16 cellular contexts compared by ENCODE assay signal in the genomic region with DNA sequence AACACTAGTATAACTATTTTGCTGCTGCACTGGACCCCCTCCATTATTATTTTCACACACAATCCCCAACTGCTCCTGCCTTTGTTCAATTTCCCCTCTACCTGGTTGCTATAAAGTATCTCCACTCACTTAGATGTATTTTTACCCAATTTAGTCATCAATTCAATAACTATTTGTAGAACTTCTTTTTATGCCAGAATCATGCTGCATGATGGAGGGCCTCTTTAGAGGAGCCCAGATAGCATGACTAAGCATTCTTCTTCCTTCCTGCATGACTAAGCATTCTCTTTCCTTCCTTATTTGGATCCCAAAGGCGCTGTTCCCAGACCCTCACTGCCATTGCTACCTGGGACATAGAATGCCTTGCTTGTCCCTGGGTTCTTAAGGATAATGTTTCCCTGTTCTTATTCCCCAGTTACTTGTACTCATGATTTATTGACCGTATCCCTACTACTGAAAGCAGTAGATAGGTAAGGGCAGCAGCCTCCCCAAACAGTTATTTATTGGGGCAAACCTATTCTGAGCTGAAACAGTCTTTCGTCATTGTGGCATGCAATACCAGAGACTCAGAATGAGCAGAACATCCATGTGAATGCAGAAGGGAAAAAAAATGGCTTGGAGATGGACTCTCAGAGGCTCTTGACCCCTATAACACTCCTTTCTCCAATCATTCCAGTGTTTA.
A peak's percentile ranks its signal among the peaks of the same experiment; 100 is the strongest.
DNase-seq lines count a peak whose midpoint lies in the region; ATAC-seq, FAIRE-seq and TF ChIP-seq lines count a peak whose summit lies in the region.
"Had no signal": no experiment of that assay in that cellular context is flagged by ENCODE, and none has a peak within 500 bp of the region (broad histone marks: within the 10 kb centered on the region; RNA-seq: fewer than 3 reads in every experiment).

No MANE protein-coding gene starts in this region.

- TF ChIP-seq POLR2A in A549 (IDR thresholded peaks at IDR 0.05; ENCODE audit: low read length) (no peak), K562 (conservative IDR thresholded peaks at IDR 0.05) (no peak)

- in situ Hi-C loops in K562 (cut with MboI), result no loop called here

- no peaks in the 10 kb centered on the region for H3K9me1 ChIP-seq in K562 (ENCODE audit: control insufficient read depth, insufficient read depth, low read length)

- H3K4me1 Mint-ChIP-seq in Calu3 (ENCODE audit: low read depth, unreplicated experiment), result peaks cover 26% of the 10 kb centered on the region
- H3K4me1 Mint-ChIP-seq: nephron had no signal

- H3K9me3 ChIP-seq in A549, result peaks cover 12% of the 10 kb centered on the region; the same call in 2 of the 3 replicates
- H3K9me3 ChIP-seq in K562 (replicated peaks; ENCODE audit: control insufficient read depth, insufficient read depth, low read depth, low read length), result peaks cover 4% of the 10 kb centered on the region; the same call in 1 of the 2 replicates

- no peaks in the 10 kb centered on the region for H3K36me3 ChIP-seq in K562 (ENCODE audit: control insufficient read depth, insufficient read depth, low read length)
- H3K36me3 ChIP-seq: left lung had no signal

- H3K4me2 ChIP-seq in A549 (peak overlapping the region; percentile 27), K562 (ENCODE audit: insufficient read depth, low read length) (peak overlapping the region; percentile 27; the same call in 1 of the 2 replicates)

- BruUV-seq in K562 (replicated peaks; lab: Mats Ljungman, UMichigan), result no TSS peak
- BruUV-seq in Calu3 (replicated peaks; lab: Mats Ljungman, UMichigan), result no TSS peak

- CTCF ChIA-PET in A549 (lab: Yijun Ruan, JAX), result no interaction called here
- CTCF ChIA-PET in K562 (lab: Yijun Ruan, JAX; ENCODE audit: low intra/inter-chr PET ratio), result no interaction called here
- CTCF ChIA-PET in Calu3 (lab: Charles Lee), result interaction anchor here (0.6 to 0.7 kb wide), 2 partner anchors 14 to 85 kb away, joined by 3 to 4 read pairs; no protein-coding TSS in a partner anchor

- TF ChIP-seq RAD21 in A549 (conservative IDR thresholded peaks at IDR 0.05 in 1 of 2, IDR thresholded peaks at IDR 0.05 in 1 of 2) (no peak), K562 (CRISPR knock-in tag; conservative IDR thresholded peaks at IDR 0.05 in 1 of 2, IDR thresholded peaks at IDR 0.05 in 1 of 2) (no peak)

- 83% methylated on average over 3 of the region's 3 CpGs for WGBS in A549 (ENCODE audit: missing lambda C conversion rate)
- 7% methylated on average over 3 of the region's 3 CpGs for WGBS in K562 (ENCODE audit: insufficient coverage, low coverage, missing lambda C conversion rate)

- H3K9ac ChIP-seq in K562 (ENCODE audit: insufficient read depth in 1 of 2, low read depth in 2 of 2, low read length in 2 of 2), result no peak overlapping the region

- TF ChIP-seq CTCF in A549 (IDR thresholded peaks at IDR 0.05) (no peak), K562 (IDR thresholded peaks at IDR 0.05 in 2 of 3, conservative IDR thresholded peaks at IDR 0.05 in 1 of 3; ENCODE audit: insufficient read depth in 2 of 3, low read depth in 1 of 3, low read length in 3 of 3) (0 out of 6 replicates have a peak, but pooled peaks of 1 of the 3 experiments have one; percentile 4), Calu3 (IDR thresholded peaks at IDR 0.05; ENCODE audit: unreplicated experiment) (no peak)

- ATAC-seq in A549 (peak in 1 of 2 experiments; percentile 21; a peak in 1 of 6 replicates), K562 (peak; percentile 88), HG03439 (IDR thresholded peaks at IDR 0.05; ENCODE audit: unreplicated experiment) (no peak)
- ATAC-seq: left lung had no signal

- peaks cover 3% of the 10 kb centered on the region for H3K9me3 Mint-ChIP-seq in Calu3 (ENCODE audit: low read depth, unreplicated experiment)

- no peaks in the 10 kb centered on the region for H3K79me2 ChIP-seq in K562 (ENCODE audit: control insufficient read depth, insufficient read depth, low read length)

- peaks cover 0 to 29% of the 10 kb centered on the region in 2 experiments; a peak in 3 of 5 replicates for H3K27me3 ChIP-seq in K562 (ENCODE audit: control insufficient read depth in 2 of 2, insufficient read depth in 2 of 2, low read length in 2 of 2)

- no peaks in the 10 kb centered on the region for H3K36me3 Mint-ChIP-seq in Calu3 (ENCODE audit: insufficient read depth, unreplicated experiment)
- H3K36me3 Mint-ChIP-seq: CD14-positive monocyte had no signal

- H3K4me3 ChIP-seq in A549 (no peak overlapping the region), K562 (no peak overlapping the region)
- H3K4me3 ChIP-seq: left lung had no signal

- H4K20me1 ChIP-seq in K562 (replicated peaks; ENCODE audit: control insufficient read depth, insufficient read depth, low read length), result no peaks in the 10 kb centered on the region

- DNase-seq in A549 (ENCODE audit: low read depth in 1 of 2, low spot score in 1 of 2) (peak in 1 of 2 experiments; percentile 59), DMS79 (lab: John Stamatoyannopoulos, UW) (peak; percentile 21), NOMO-1 (lab: John Stamatoyannopoulos, UW; ENCODE audit: unreplicated experiment in 2 of 2) (peak; percentile 14 to 63), K562 (ENCODE audit: extremely low read depth in 1 of 4, low spot score in 3 of 4) (peak; percentile 44 to 60 (median 51)), Calu3 (no peak), occipital lobe (lab: John Stamatoyannopoulos, UW) (no peak), substantia nigra (lab: John Stamatoyannopoulos, UW) (no peak)
- DNase-seq: amygdala; effector CD8-positive, alpha-beta T cell; glutamatergic neuron; left lung; NCI-H146; T1000 had no signal

- intact Hi-C loops in K562 (cut with micrococcal nuclease), result no loop called here
- intact Hi-C loops in Calu3 (cut with micrococcal nuclease; ENCODE audit: unreplicated experiment), result no loop called here

- H3K4me1 ChIP-seq in A549 (peaks cover 27% of the 10 kb centered on the region), K562 (replicated peaks in 1 of 2; ENCODE audit: control insufficient read depth in 2 of 2, insufficient read depth in 2 of 2, low read length in 2 of 2) (peaks cover 0 to 8% of the 10 kb centered on the region in 2 experiments; a peak in 2 of 5 replicates)
- H3K4me1 ChIP-seq: left lung had no signal

- no peaks in the 10 kb centered on the region for H3K27me3 Mint-ChIP-seq in Calu3 (ENCODE audit: unreplicated experiment)

- H3K4me3 Mint-ChIP-seq in Calu3 (ENCODE audit: low read depth, unreplicated experiment), result no peak overlapping the region
- H3K4me3 Mint-ChIP-seq: CD14-positive monocyte, nephron had no signal

- FAIRE-seq in A549 (lab: Jason Lieb, UNC), result no peak
- FAIRE-seq in K562 (lab: Jason Lieb, UNC), result no peak

- H3K27ac ChIP-seq in A549 (peak overlapping the region; percentile 70 to 87), K562 (ENCODE audit: extremely low read depth, low read depth, low read length) (no peak overlapping the region; the same call in 2 of the 3 replicates), substantia nigra (ENCODE audit: low read depth, low read length, poor library complexity, severe bottlenecking) (no peak overlapping the region)
- H3K27ac ChIP-seq: left lung had no signal

- no peak overlapping the region for H3K27ac Mint-ChIP-seq in Calu3 (ENCODE audit: unreplicated experiment)
- H3K27ac Mint-ChIP-seq: nephron had no signal

- H2AFZ ChIP-seq in K562 (ENCODE audit: low read depth, low read length), result peak overlapping the region; percentile 59

- POLR2A ChIA-PET in A549 (lab: Yijun Ruan, JAX) (interaction anchor here (0.6 kb wide), 1 partner anchor 350 kb away, joined by 3 read pairs; no protein-coding TSS in a partner anchor), K562 (lab: Yijun Ruan, JAX) (interaction anchor here (0.6 to 1.1 kb wide), 3 partner anchors 10 to 1771 kb away, joined by 3 to 5 read pairs (median 3); no protein-coding TSS in a partner anchor)

- TF ChIP-seq EP300 in A549 (IDR thresholded peaks at IDR 0.05) (no peak), K562 (IDR thresholded peaks at IDR 0.05; ENCODE audit: low read length) (peak; percentile 54)

TF ChIP-seq in A549, 52 proteins besides CTCF, POLR2A, EP300 and RAD21 (continues in another document):
- TF ChIP-seq MAFK (IDR thresholded peaks at IDR 0.05; ENCODE audit: partially characterized antibody) (peak; percentile 98), FOSL2 (IDR thresholded peaks at IDR 0.05) (no peak), FOSL2 (CRISPR knock-in tag; IDR thresholded peaks at IDR 0.05) (peak; percentile 58), ZNF302 (CRISPR knock-in tag; IDR thresholded peaks at IDR 0.05) (peak; percentile 57; the same call in 1 of the 2 replicates), HOXB13 (CRISPR knock-in tag; IDR thresholded peaks at IDR 0.05; ENCODE audit: low read depth) (peak; percentile 70; the same call in 1 of the 2 replicates), PHF8 (IDR thresholded peaks at IDR 0.05; ENCODE audit: borderline replicate concordance, low read depth) (no peak), SREBF2 (IDR thresholded peaks at IDR 0.05) (no peak), EHF (CRISPR knock-in tag; IDR thresholded peaks at IDR 0.05) (peak; percentile 71; the same call in 1 of the 2 replicates)

TF ChIP-seq in K562, 482 proteins besides CTCF, POLR2A, EP300 and RAD21 (continues in another document):
- peak; percentile 62; the same call in 1 of the 2 replicates for TF ChIP-seq ELF1 (tag; IDR thresholded peaks at IDR 0.05)
- peak; percentile 55; the same call in 1 of the 2 replicates for TF ChIP-seq ELF2 (CRISPR knock-in tag; IDR thresholded peaks at IDR 0.05)
- TF ChIP-seq, protein P1, sequence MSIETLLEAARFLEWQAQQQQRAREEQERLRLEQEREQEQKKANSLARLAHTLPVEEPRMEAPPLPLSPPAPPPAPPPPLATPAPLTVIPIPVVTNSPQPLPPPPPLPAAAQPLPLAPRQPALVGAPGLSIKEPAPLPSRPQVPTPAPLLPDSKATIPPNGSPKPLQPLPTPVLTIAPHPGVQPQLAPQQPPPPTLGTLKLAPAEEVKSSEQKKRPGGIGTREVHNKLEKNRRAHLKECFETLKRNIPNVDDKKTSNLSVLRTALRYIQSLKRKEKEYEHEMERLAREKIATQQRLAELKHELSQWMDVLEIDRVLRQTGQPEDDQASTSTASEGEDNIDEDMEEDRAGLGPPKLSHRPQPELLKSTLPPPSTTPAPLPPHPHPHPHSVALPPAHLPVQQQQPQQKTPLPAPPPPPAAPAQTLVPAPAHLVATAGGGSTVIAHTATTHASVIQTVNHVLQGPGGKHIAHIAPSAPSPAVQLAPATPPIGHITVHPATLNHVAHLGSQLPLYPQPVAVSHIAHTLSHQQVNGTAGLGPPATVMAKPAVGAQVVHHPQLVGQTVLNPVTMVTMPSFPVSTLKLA (conservative IDR thresholded peaks at IDR 0.05), result 0 out of 4 replicates have a peak, but pooled peaks of 1 of the 2 experiments have one; percentile 12
- 0 out of 2 replicates have a peak, but pooled peaks have one; percentile 28 for TF ChIP-seq SMAD4 (CRISPR knock-in tag; conservative IDR thresholded peaks at IDR 0.05)

Comparison
In these comparisons a context has a peak if more than half of its experiments do, and no peak if none do; other contexts are left out.
1. DNase-seq: peak in DMS79 (single experiment), NOMO-1 (2 of 2) and K562 (4 of 4); none in Calu3 (single experiment), occipital lobe (single experiment) and substantia nigra (0 of 49).
2. H3K27ac ChIP-seq: peak in A549 (2 of 2); none in K562 (single experiment) and substantia nigra (single experiment).